21 cellular contexts compared by ENCODE assay signal in genomic region chr10:5959581-5960069, GRCh38. TPM values are rescaled to one million over a fixed set of nuclear protein-coding genes. Genes with fewer than 3 reads are reported as not detected.
"Had no signal": no experiment of that assay in that cellular context is flagged by ENCODE, and none has a peak within 500 bp of the region (broad histone marks: within the 10 kb centered on the region; RNA-seq: fewer than 3 reads in every experiment).

No MANE protein-coding gene starts in this region.

- H3K4me1 Mint-ChIP-seq: activated B cell treated with CpG ODN at 0.5 μM for 24 hours; activated naive CD4-positive, alpha-beta T cell treated with anti-CD3 and anti-CD28 coated beads, Interleukin-2, amount 50 U/mL, for 24 hours; nephron; T-cell had no signal

- H3K9me3 Mint-ChIP-seq: activated B cell treated with CpG ODN at 0.5 μM for 24 hours; activated CD8-positive, alpha-beta T cell treated with anti-CD3 and anti-CD28 coated beads for 36 hours; activated naive CD4-positive, alpha-beta T cell treated with anti-CD3 and anti-CD28 coated beads, Interleukin-2, amount 50 U/mL, for 24 hours; activated T-cell treated with anti-CD3 and anti-CD28 coated beads, Interleukin-2, amount 50 U/mL, for 24 hours; activated T-helper 2 cell treated with anti-CD3 and anti-CD28 coated beads, Interferon-gamma antibody, Interleukin-2, Interleukin-4, amounts not matched to agents 10 μg/mL and 5 μg/mL and 100 μg/mL, durations not matched to agents 14 hours and 24 hours and 36 hours; dendritic cell treated with granulocyte-macrophage colony-stimulating factor and Interleukin-4, amounts not matched to agents 40 ng/mL and 50 ng/mL, for 4 days; mesothelial cell of epicardium; nephron; T-cell had no signal

- H3K36me3 Mint-ChIP-seq: mesothelial cell of epicardium had no signal

- H3K27ac ChIP-seq: adrenal gland, breast epithelium, foreskin keratinocyte, hepatocyte, skin epidermis, stomach, upper lobe of right lung had no signal

- H3K9me3 ChIP-seq: adrenal gland, breast epithelium, stomach, thoracic aorta, upper lobe of right lung had no signal

- DNase-seq: activated B cell treated with CpG ODN at 0.5 μM for 24 hours; activated CD4-positive, alpha-beta T cell treated with anti-CD3 and anti-CD28 coated beads for 48 hours; activated CD8-positive, alpha-beta T cell treated with anti-CD3 and anti-CD28 coated beads for 36 hours; activated T-cell treated with anti-CD3 and anti-CD28 coated beads, Interleukin-2, amount 50 U/mL, for 24 hours; cerebellar nuclear complex; effector memory CD4-positive, alpha-beta T cell; foreskin keratinocyte; stomach; T-cell had no signal

- H2AFZ ChIP-seq: hepatocyte had no signal

- H3K4me2 ChIP-seq: hepatocyte had no signal

- H3K27ac Mint-ChIP-seq: activated B cell treated with CpG ODN at 0.5 μM for 24 hours; activated CD8-positive, alpha-beta T cell treated with anti-CD3 and anti-CD28 coated beads for 36 hours; activated naive CD4-positive, alpha-beta T cell treated with anti-CD3 and anti-CD28 coated beads, Interleukin-2, amount 50 U/mL, for 24 hours; activated T-helper 2 cell treated with anti-CD3 and anti-CD28 coated beads, Interferon-gamma antibody, Interleukin-2, Interleukin-4, amounts not matched to agents 10 μg/mL and 5 μg/mL and 100 μg/mL, durations not matched to agents 14 hours and 24 hours and 36 hours; dendritic cell treated with granulocyte-macrophage colony-stimulating factor and Interleukin-4, amounts not matched to agents 40 ng/mL and 50 ng/mL, for 4 days; nephron had no signal

- ATAC-seq: activated CD8-positive, alpha-beta T cell treated with anti-CD3 and anti-CD28 coated beads for 36 hours; foreskin keratinocyte; T-cell; upper lobe of right lung had no signal

- H3K4me3 Mint-ChIP-seq: activated B cell treated with CpG ODN at 0.5 μM for 24 hours; activated CD8-positive, alpha-beta T cell treated with anti-CD3 and anti-CD28 coated beads for 36 hours; activated naive CD4-positive, alpha-beta T cell treated with anti-CD3 and anti-CD28 coated beads, Interleukin-2, amount 50 U/mL, for 24 hours; activated T-cell treated with anti-CD3 and anti-CD28 coated beads, Interleukin-2, amount 50 U/mL, for 24 hours; dendritic cell treated with granulocyte-macrophage colony-stimulating factor and Interleukin-4, amounts not matched to agents 40 ng/mL and 50 ng/mL, for 4 days; mesothelial cell of epicardium; nephron; T-cell had no signal

- H3K27me3 ChIP-seq: adrenal gland, breast epithelium, foreskin keratinocyte, hepatocyte, stomach, upper lobe of right lung had no signal

- H3K4me1 ChIP-seq: adrenal gland, breast epithelium had no signal

- H3K27me3 Mint-ChIP-seq: activated B cell treated with CpG ODN at 0.5 μM for 24 hours; activated CD8-positive, alpha-beta T cell treated with anti-CD3 and anti-CD28 coated beads for 36 hours; activated naive CD4-positive, alpha-beta T cell treated with anti-CD3 and anti-CD28 coated beads, Interleukin-2, amount 50 U/mL, for 24 hours; activated T-cell treated with anti-CD3 and anti-CD28 coated beads, Interleukin-2, amount 50 U/mL, for 24 hours; dendritic cell treated with granulocyte-macrophage colony-stimulating factor and Interleukin-4, amounts not matched to agents 40 ng/mL and 50 ng/mL, for 4 days; T-cell had no signal

- H3K36me3 ChIP-seq: breast epithelium, thoracic aorta had no signal

- H3K4me3 ChIP-seq: adrenal gland, breast epithelium, hepatocyte, lung, skin epidermis, stomach, thoracic aorta, upper lobe of right lung had no signal

RNA-seq across cellular contexts. Expression of gene IL15RA, which starts 17.7 kb away (rescaled TPM):
- total RNA-seq: mesothelial cell of epicardium had no signal
